Comparison of ENCODE assay signal across 18 cellular contexts in genomic region chr2:70714141-70714905, GRCh38. TPM values are rescaled to one million over a fixed set of nuclear protein-coding genes. Genes with fewer than 3 reads are reported as not detected.
DNase-seq lines count a peak whose midpoint lies in the region; ATAC-seq and TF ChIP-seq lines count a peak whose summit lies in the region.
"Had no signal": no experiment of that assay in that cellular context is flagged by ENCODE, and none has a peak within 500 bp of the region (broad histone marks: within the 10 kb centered on the region; RNA-seq: fewer than 3 reads in every experiment).

No MANE protein-coding gene starts in this region.

- DNase-seq in GM23338 (ENCODE audit: low spot score) (no peak), NCI-H524 (lab: John Stamatoyannopoulos, UW) (peak; percentile 38 to 84), islet precursor cell (peak; percentile 41), NOMO-1 treated with DMSO at 0.1 percent for 48 hours (lab: John Stamatoyannopoulos, UW; ENCODE audit: unreplicated experiment) (no peak)
- DNase-seq in stimulated activated CD4-positive, alpha-beta T cell treated with anti-CD3 and anti-CD28 coated beads, Interleukin-4, amount 100 ng/mL, for 1 hour, result no peak
- no peak for DNase-seq in activated CD4-positive, alpha-beta T cell treated with anti-CD3 and anti-CD28 coated beads for 48 hours
- DNase-seq: Calu3; CD4-positive, alpha-beta memory T cell; IMR-90; NCI-H187; NCI-H345; SHP77 treated with DMSO at 0.1 percent for 48 hours had no signal

- H3K36me3 ChIP-seq in GM23338 (ENCODE audit: insufficient read depth), result peaks cover 4% of the 10 kb centered on the region

- no peaks in the 10 kb centered on the region for H3K27me3 ChIP-seq in GM23338 (ENCODE audit: insufficient read depth)
- H3K27me3 ChIP-seq: BLaER1 had no signal

- H3K27me3 Mint-ChIP-seq in GM23338 (ENCODE audit: insufficient read depth, low read depth, poor library complexity) (peaks cover 22% of the 10 kb centered on the region), brain (no peaks in the 10 kb centered on the region)

- no peak overlapping the region for H2AFZ ChIP-seq in GM23338

- H3K36me3 Mint-ChIP-seq in GM23338 (ENCODE audit: low read depth) (peaks cover 36% of the 10 kb centered on the region), brain (peaks cover 27% of the 10 kb centered on the region)
- H3K36me3 Mint-ChIP-seq: CD4-positive, alpha-beta memory T cell had no signal

- peaks cover 92% of the 10 kb centered on the region for H3K79me2 ChIP-seq in GM23338 (replicated peaks; ENCODE audit: insufficient read depth)

- H3K4me3 ChIP-seq in GM23338, result no peak overlapping the region
- H3K4me3 ChIP-seq: BLaER1, HAP-1 had no signal

- no peak overlapping the region; the same call in 2 of the 3 replicates for H3K4me3 Mint-ChIP-seq in GM23338
- peak overlapping the region in 1 of 5 experiments; percentile 61 for H3K4me3 Mint-ChIP-seq in brain
- H3K4me3 Mint-ChIP-seq: CD4-positive, alpha-beta memory T cell had no signal

- peaks cover 60% of the 10 kb centered on the region for H3K4me1 ChIP-seq in GM23338 (ENCODE audit: insufficient read depth)
- H3K4me1 ChIP-seq: BLaER1 had no signal

- H3K27ac Mint-ChIP-seq in GM23338, result peak overlapping the region; percentile 45; the same call in 1 of the 2 replicates
- H3K27ac Mint-ChIP-seq in brain, result peak overlapping the region; percentile 71 to 94 (median 92)
- H3K27ac Mint-ChIP-seq: CD4-positive, alpha-beta memory T cell had no signal

- TF ChIP-seq CTCF in GM23338 (conservative IDR thresholded peaks at IDR 0.05; ENCODE audit: low read depth in 2 of 2) (no peak), brain (conservative IDR thresholded peaks at IDR 0.05) (no peak)

- peak overlapping the region; percentile 49 for H3K4me2 ChIP-seq in GM23338
- H3K4me2 ChIP-seq: BLaER1, SK-N-SH had no signal

- no peak overlapping the region for H3K27ac ChIP-seq in GM23338 (ENCODE audit: low read depth)
- H3K27ac ChIP-seq: BLaER1 had no signal

- H3K9me3 Mint-ChIP-seq in GM23338 (no peaks in the 10 kb centered on the region), brain (no peaks in the 10 kb centered on the region)
- H3K9me3 Mint-ChIP-seq: CD4-positive, alpha-beta memory T cell had no signal

- ATAC-seq in GM23338 (no peak), GM18861 (IDR thresholded peaks at IDR 0.05; ENCODE audit: unreplicated experiment) (no peak)

- H3K4me1 Mint-ChIP-seq in GM23338 (peaks cover 81% of the 10 kb centered on the region), brain (peaks cover 65% of the 10 kb centered on the region)
- H3K4me1 Mint-ChIP-seq: CD4-positive, alpha-beta memory T cell had no signal

- no peaks in the 10 kb centered on the region for H3K9me2 ChIP-seq in GM23338 (ENCODE audit: insufficient read depth)
- H3K9me2 ChIP-seq: SK-N-SH had no signal

- H4K20me1 ChIP-seq in GM23338 (replicated peaks; ENCODE audit: insufficient read depth), result peaks cover 70% of the 10 kb centered on the region

- H3F3A ChIP-seq in GM23338 (replicated peaks; ENCODE audit: low read depth), result no peaks in the 10 kb centered on the region

TF ChIP-seq in GM23338, 12 proteins besides CTCF, POLR2A, EP300 and RAD21:
- TF ChIP-seq NANOG (IDR thresholded peaks at IDR 0.05; ENCODE audit: borderline replicate concordance) (no peak), CREB1 (CRISPR knock-in tag; IDR thresholded peaks at IDR 0.05; ENCODE audit: low read depth) (no peak), STAT1 (IDR thresholded peaks at IDR 0.05; ENCODE audit: unreplicated experiment) (no peak), ZNF331 (CRISPR knock-in tag; IDR thresholded peaks at IDR 0.05; ENCODE audit: low read depth) (no peak), ZNF462 (CRISPR knock-in tag; IDR thresholded peaks at IDR 0.05) (no peak)
TF ChIP-seq in GM23338: peak in this region for 0.

RNA-seq across cellular contexts. Expression of gene ADD2, which starts 53.7 kb away (rescaled TPM):
- 138 and 223 TPM in 2 replicates for total RNA-seq in GM23338 (2014; rRNA removed; shearing (Covaris generic))
- polyA plus RNA-seq in GM23338 (2016; fragmentation: Nextera tagmentation; extraction: Ambion mirVana) (34.6 and 40.2 TPM in 2 replicates), brain (ENCODE audit: insufficient read depth, low read depth, low replicate concordance) (67.0 TPM)
- total RNA-seq: IMR-90, RPMI7951 had no signal
- polyA plus RNA-seq: IMR-90 had no signal

Comparison
In these comparisons a context has a peak if more than half of its experiments do, and no peak if none do; other contexts are left out.
1. DNase-seq: peak in NCI-H524 (2 of 2) and islet precursor cell (single experiment); none in GM23338 (single experiment), NOMO-1 treated with DMSO at 0.1 percent for 48 hours (single experiment), stimulated activated CD4-positive, alpha-beta T cell treated with anti-CD3 and anti-CD28 coated beads, Interleukin-4, amount 100 ng/mL, for 1 hour (single experiment) and activated CD4-positive, alpha-beta T cell treated with anti-CD3 and anti-CD28 coated beads for 48 hours (single experiment).